In genomic region chr6:56759521-56759920, GRCh38 we compare ENCODE assay signal across 17 cellular contexts.
A peak's percentile ranks its signal among the peaks of the same experiment; 100 is the strongest.
DNase-seq lines count a peak whose midpoint lies in the region; ATAC-seq and TF ChIP-seq lines count a peak whose summit lies in the region.
"Had no signal": no experiment of that assay in that cellular context is flagged by ENCODE, and none has a peak within 500 bp of the region (broad histone marks: within the 10 kb centered on the region; RNA-seq: fewer than 3 reads in every experiment).

No MANE protein-coding gene starts in this region.

- H3K4me1 Mint-ChIP-seq in endothelial cell (ENCODE audit: unreplicated experiment) = peaks cover 33% of the 10 kb centered on the region

- no peak overlapping the region; the same call in 1 of the 2 replicates for H3K9ac ChIP-seq in MM.1S (ENCODE audit: low read length)

- H3K79me2 ChIP-seq in MM.1S (ENCODE audit: low read length) = peaks cover 65% of the 10 kb centered on the region

- peaks cover 2% of the 10 kb centered on the region for H3K27me3 Mint-ChIP-seq in endothelial cell (ENCODE audit: unreplicated experiment)

- H3K4me1 ChIP-seq in left ventricle myocardium inferior (peaks cover 71% of the 10 kb centered on the region), MM.1S (ENCODE audit: low read length) (peaks cover 62% of the 10 kb centered on the region)

- H2AFZ ChIP-seq in MM.1S (ENCODE audit: low read length) = no peak overlapping the region

- no peak for ATAC-seq in left cardiac atrium
- ATAC-seq in HG03439 (IDR thresholded peaks at IDR 0.05; ENCODE audit: unreplicated experiment) = no peak
- ATAC-seq: body of pancreas; effector memory CD8-positive, alpha-beta T cell; gastrocnemius medialis had no signal

- H4K20me1 ChIP-seq in MM.1S (ENCODE audit: insufficient read depth, low read length) = no peaks in the 10 kb centered on the region

- H3K9me3 Mint-ChIP-seq in endothelial cell (ENCODE audit: unreplicated experiment) = no peaks in the 10 kb centered on the region

- DNase-seq in left ventricle myocardium inferior = no peak
- DNase-seq in left cardiac atrium = no peak
- DNase-seq in MM.1S = peak; percentile 37
- no peak for DNase-seq in endothelial cell (ENCODE audit: low spot score)
- no peak for DNase-seq in HT-29 (ENCODE audit: low spot score)
- DNase-seq in D341Med (ENCODE audit: low spot score) = no peak
- DNase-seq in NCI-H2196 treated with DMSO at 0.1 percent for 48 hours (lab: John Stamatoyannopoulos, UW; ENCODE audit: unreplicated experiment) = no peak
- DNase-seq: activated CD4-positive, CD25-positive, alpha-beta regulatory T cell; activated naive CD4-positive, alpha-beta T cell treated with Interleukin-2 at 50 U/mL for 16 hours; body of pancreas; effector memory CD8-positive, alpha-beta T cell; gastrocnemius medialis; NCI-H446 treated with DMSO at 0.1 percent for 48 hours; Peyer's patch; stimulated activated CD4-positive, alpha-beta T cell treated with anti-CD3 and anti-CD28 coated beads, Interleukin-15, amount 100 ng/mL, for 24 hours had no signal

- peaks cover 32% of the 10 kb centered on the region for H3F3A ChIP-seq in MM.1S (ENCODE audit: insufficient read depth, low read length)

- no peak for TF ChIP-seq CTCF in left ventricle myocardium inferior (IDR thresholded peaks at IDR 0.05; ENCODE audit: borderline replicate concordance)
- no peak for TF ChIP-seq CTCF in MM.1S (IDR thresholded peaks at IDR 0.05; ENCODE audit: low read length)
- TF ChIP-seq CTCF in endothelial cell (IDR thresholded peaks at IDR 0.05; ENCODE audit: unreplicated experiment) = no peak

- no peaks in the 10 kb centered on the region for H3K9me2 ChIP-seq in MM.1S (replicated peaks; ENCODE audit: insufficient read depth, low read length)

- intact Hi-C loops in left ventricle myocardium inferior (cut with micrococcal nuclease) (no loop called here), left cardiac atrium (cut with DNase I) (no loop called here)

- no peaks in the 10 kb centered on the region for H3K9me3 ChIP-seq in left ventricle myocardium inferior (replicated peaks)
- no peaks in the 10 kb centered on the region for H3K9me3 ChIP-seq in MM.1S (replicated peaks; ENCODE audit: insufficient read depth, low read length)
- H3K9me3 ChIP-seq: body of pancreas, gastrocnemius medialis, Peyer's patch, thoracic aorta had no signal

- peak overlapping the region; percentile 93 for H3K27ac Mint-ChIP-seq in endothelial cell (ENCODE audit: unreplicated experiment)
- H3K27ac Mint-ChIP-seq: effector memory CD8-positive, alpha-beta T cell had no signal

- H3K4me3 Mint-ChIP-seq in endothelial cell (ENCODE audit: unreplicated experiment) = no peak overlapping the region
- H3K4me3 Mint-ChIP-seq: effector memory CD8-positive, alpha-beta T cell had no signal

- no peaks in the 10 kb centered on the region for H3K36me3 Mint-ChIP-seq in endothelial cell (ENCODE audit: low read depth, unreplicated experiment)

- no peaks in the 10 kb centered on the region for H3K36me3 ChIP-seq in left ventricle myocardium inferior
- no peaks in the 10 kb centered on the region for H3K36me3 ChIP-seq in MM.1S (replicated peaks; ENCODE audit: insufficient read depth, low read length)
- H3K36me3 ChIP-seq: gastrocnemius medialis, Peyer's patch, thoracic aorta had no signal

- H3K27ac ChIP-seq in left ventricle myocardium inferior (replicated peaks) = peak overlapping the region; percentile 28
- peak overlapping the region; percentile 56; the same call in 1 of the 2 replicates for H3K27ac ChIP-seq in MM.1S (ENCODE audit: low read length)
- H3K27ac ChIP-seq: body of pancreas, Peyer's patch, thoracic aorta had no signal

- H3K4me2 ChIP-seq in MM.1S (ENCODE audit: low read depth, low read length) = peak overlapping the region; percentile 45; the same call in 1 of the 2 replicates

- H3K4me3 ChIP-seq in left ventricle myocardium inferior = no peak overlapping the region
- no peak overlapping the region for H3K4me3 ChIP-seq in MM.1S (ENCODE audit: low read length)
- H3K4me3 ChIP-seq: body of pancreas, gastrocnemius medialis, Peyer's patch, thoracic aorta had no signal

- H3K27me3 ChIP-seq in left ventricle myocardium inferior (ENCODE audit: low read depth) (no peaks in the 10 kb centered on the region), MM.1S (replicated peaks; ENCODE audit: insufficient read depth, low read length) (no peaks in the 10 kb centered on the region)
- H3K27me3 ChIP-seq: body of pancreas, gastrocnemius medialis, Peyer's patch had no signal
